In the genomic region with DNA sequence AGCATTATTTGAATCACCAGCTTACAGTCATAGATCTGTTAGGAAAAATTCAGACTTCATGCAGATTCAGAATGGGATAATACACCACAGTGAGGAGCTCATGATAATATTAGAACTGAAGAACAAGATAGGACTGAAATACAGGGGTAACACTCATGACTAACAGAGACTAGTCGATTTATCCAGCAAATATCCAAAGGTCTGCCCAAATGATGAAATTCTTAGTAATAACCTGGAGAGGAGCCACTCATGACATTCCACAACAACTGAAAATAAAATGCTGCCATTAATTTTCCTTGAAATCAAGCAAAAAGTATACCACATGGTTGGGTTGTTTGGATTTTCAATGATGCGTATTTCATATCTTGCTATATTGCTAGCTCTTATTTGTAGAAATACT, we compare ENCODE assay signal across 21 cellular contexts.
"Had no signal": no experiment of that assay in that cellular context is flagged by ENCODE, and none has a peak within 500 bp of the region (broad histone marks: within the 10 kb centered on the region; RNA-seq: fewer than 3 reads in every experiment).

No MANE protein-coding gene starts in this region.

- H3K36me3 ChIP-seq: MG63, SJCRH30 had no signal

- H3K4me3 ChIP-seq: MG63, SJCRH30 had no signal

- H3K27me3 ChIP-seq: MG63, SJCRH30 had no signal

- H3K27ac ChIP-seq: SJCRH30 had no signal

- ATAC-seq: HepG2, Right ventricle myocardium inferior, SK-N-SH treated with all-trans-retinoic acid at 6 μM for 48 hours had no signal

- H3K4me1 ChIP-seq: SJCRH30 had no signal

- DNase-seq: IMR-90, Karpas-422, KG1, MG63, NCI-H1092 treated with DMSO at 0.1 percent for 48 hours, NCI-H1436, NCI-H187, NCI-H2029, NCI-H2081 treated with DMSO at 0.1 percent for 48 hours, NCI-H2171, NCI-H226, NCI-H446, NCI-H510A, NCI-H524 treated with DMSO at 0.1 percent for 48 hours, NCI-H69, NCI-H774, SHP77 treated with DMSO at 0.1 percent for 48 hours, SJCRH30 had no signal

- H3K9me3 ChIP-seq: MG63, SJCRH30 had no signal
